ENCODE assay signal across 15 cellular contexts in genomic region chr5:127856310-127856709, GRCh38.
DNase-seq lines count a peak whose midpoint lies in the region; ATAC-seq lines count a peak whose summit lies in the region.
"Had no signal": no experiment of that assay in that cellular context is flagged by ENCODE, and none has a peak within 500 bp of the region (broad histone marks: within the 10 kb centered on the region; RNA-seq: fewer than 3 reads in every experiment).

No MANE protein-coding gene starts in this region.

- no peak overlapping the region for H3K4me3 ChIP-seq in H7 (ENCODE audit: insufficient read depth, low read depth, low read length)
- H3K4me3 ChIP-seq in HAP-1, result no peak overlapping the region
- H3K4me3 ChIP-seq: transverse colon had no signal

- no peaks in the 10 kb centered on the region for H3K27me3 ChIP-seq in H7 (ENCODE audit: control insufficient read depth, insufficient read depth, low read length)
- H3K27me3 ChIP-seq in HAP-1 (ENCODE audit: low read depth), result no peaks in the 10 kb centered on the region
- H3K27me3 ChIP-seq: transverse colon had no signal

- in situ Hi-C loops in HAP-1 (cut with MboI; ENCODE audit: low sequenced_read_pairs), result no loop called here

- ATAC-seq in GM18873 (IDR thresholded peaks at IDR 0.05; ENCODE audit: low FRiP score, unreplicated experiment) (peak; percentile 90), GM21786 (IDR thresholded peaks at IDR 0.05; ENCODE audit: unreplicated experiment) (peak; percentile 83), HG03442 (IDR thresholded peaks at IDR 0.05; ENCODE audit: unreplicated experiment) (peak; percentile 80)
- ATAC-seq: HepG2 had no signal

- H3K9me3 ChIP-seq in HAP-1, result no peaks in the 10 kb centered on the region
- H3K9me3 ChIP-seq: transverse colon had no signal

- H3K4me1 ChIP-seq in HAP-1, result peaks cover 3% of the 10 kb centered on the region; the same call in 1 of the 2 replicates

- peak; percentile 89 for DNase-seq in iris pigment epithelial cell (ENCODE audit: low read depth)
- no peak for DNase-seq in NCI-H1048 (lab: John Stamatoyannopoulos, UW)
- no peak for DNase-seq in H7
- no peak for DNase-seq in EL
- no peak for DNase-seq in HAP-1 (ENCODE audit: low spot score in 2 of 2)
- DNase-seq: activated T-cell treated with anti-CD3 and anti-CD28 coated beads, Interleukin-2, amount 50 U/mL, for 1 hour; CD4-positive, alpha-beta T cell; HCEC 1CT; NCI-H2171 treated with DMSO at 0.1 percent for 48 hours; RPMI8226; transverse colon had no signal

- H3K36me3 ChIP-seq in H7 (replicated peaks; ENCODE audit: control insufficient read depth, insufficient read depth, low read length) (no peaks in the 10 kb centered on the region), HAP-1 (replicated peaks) (no peaks in the 10 kb centered on the region)
- H3K36me3 ChIP-seq: transverse colon had no signal
